ENCODE assay signal across 8 cellular contexts in genomic region chr5:178860615-178861014, GRCh38. TPM values are rescaled to one million over a fixed set of nuclear protein-coding genes. Genes with fewer than 3 reads are reported as not detected.
A peak's percentile ranks its signal among the peaks of the same experiment; 100 is the strongest.
DNase-seq lines count a peak whose midpoint lies in the region; ATAC-seq and TF ChIP-seq lines count a peak whose summit lies in the region.
"Not testable (repeated sequence)": the region's sequence is repeated elsewhere in the genome, so short reads cannot be mapped to it uniquely, and the experiment has no call there.

No MANE protein-coding gene starts in this region.

- TF ChIP-seq CTCF in GM12864 (IDR thresholded peaks at IDR 0.05; ENCODE audit: low read depth, low read length, missing control alignments); colonic mucosa (IDR thresholded peaks at IDR 0.05); heart right ventricle (IDR thresholded peaks at IDR 0.05); mucosa of descending colon (IDR thresholded peaks at IDR 0.05): not testable (repeated sequence)

- not testable (repeated sequence) for H3K27me3 Mint-ChIP-seq in T-helper 17 cell

- not testable (repeated sequence) for H3K27me3 ChIP-seq in colonic mucosa; heart right ventricle; aorta (ENCODE audit: control insufficient read depth in 1 of 2, insufficient read depth in 2 of 2, low read length in 1 of 2)

- H3K27ac Mint-ChIP-seq in T-helper 17 cell = peak overlapping the region; percentile 46

- H3K36me3 Mint-ChIP-seq in T-helper 17 cell (ENCODE audit: low read depth) = not testable (repeated sequence)

- 0 to 2% methylated on average over 4 to 6 of the region's 31 CpGs for WGBS in heart right ventricle, 2 donors
- 2% methylated on average over 15 of the region's 31 CpGs; no CpG with 5 or more reads in 1 of the 2 donors for WGBS in aorta, 2 donors

- H3K4me1 Mint-ChIP-seq in T-helper 17 cell = peaks cover 25% of the 10 kb centered on the region

- H3K36me3 ChIP-seq in colonic mucosa; mucosa of descending colon (ENCODE audit: low read depth); aorta (ENCODE audit: control insufficient read depth in 1 of 2, insufficient read depth in 2 of 2, low read length in 1 of 2): not testable (repeated sequence)
- H3K36me3 ChIP-seq in heart right ventricle = peaks cover 0 to 39% (median 7%) of the 10 kb centered on the region in 9 donors

- ATAC-seq in HG03460 (IDR thresholded peaks at IDR 0.05; ENCODE audit: unreplicated experiment) = peak; percentile 3
- ATAC-seq in T-helper 17 cell = not testable (repeated sequence)
- peak in 3 of 8 donors; percentile 1 to 38 (median 5) for ATAC-seq in heart right ventricle
- ATAC-seq in mucosa of descending colon = peak; percentile 17
- ATAC-seq in aorta (ENCODE audit: low FRiP score) = peak; percentile 42

- H3K4me3 ChIP-seq in GM12864 (ENCODE audit: low read depth, low read length) (peak overlapping the region; percentile 83), colonic mucosa (peak overlapping the region; percentile 88), heart right ventricle (peak overlapping the region; percentile 48 to 96 (median 84)), mucosa of descending colon (peak overlapping the region; percentile 90), skeletal muscle cell (ENCODE audit: low read depth, low read length) (peak overlapping the region; percentile 64), aorta (ENCODE audit: low read length in 2 of 2) (peak overlapping the region in 1 of 2 donors; percentile 86)

- H3K27ac ChIP-seq in colonic mucosa; aorta (ENCODE audit: low read depth in 1 of 2, low read length in 2 of 2): not testable (repeated sequence)
- peak overlapping the region in 7 of 10 donors; percentile 67 to 91 (median 89) for H3K27ac ChIP-seq in heart right ventricle

- not testable (repeated sequence) for H3K4me1 ChIP-seq in colonic mucosa; mucosa of descending colon (ENCODE audit: low read depth); aorta (ENCODE audit: control insufficient read depth in 1 of 2, insufficient read depth in 2 of 2, low read length in 2 of 2)
- peaks cover 0 to 29% (median 18%) of the 10 kb centered on the region in 9 donors for H3K4me1 ChIP-seq in heart right ventricle

- peak overlapping the region; percentile 88 for H3K4me3 Mint-ChIP-seq in T-helper 17 cell

- intact Hi-C loops in colonic mucosa (cut with DNase I) = loop anchor here (5.0 kb wide), 1 partner anchor 133 kb away; no protein-coding TSS in a partner anchor
- intact Hi-C loops in heart right ventricle (cut with DNase I) = loop anchor here in 5 of 10 donors (2.0 to 10.0 kb wide), 4 partner anchors 126 to 200 kb away; partner anchors contain the start of genes ZNF354C (in 2 of the 5), ZNF879 (in 2 of the 5) and ZNF354A (in 1 of the 5)
- intact Hi-C loops in mucosa of descending colon (cut with DNase I, micrococcal nuclease) = not testable (repeated sequence)
- intact Hi-C loops in aorta (cut with DNase I) = loop anchor here in 1 of 2 donors (2.0 kb wide), 1 partner anchor 234 kb away; the partner anchor contains the start of gene CLK4

- not testable (repeated sequence) for DNase-seq in GM12864 (ENCODE audit: low read depth); T-helper 17 cell; colonic mucosa; heart right ventricle; mucosa of descending colon; skeletal muscle cell (ENCODE audit: low read depth); aorta

- peak overlapping the region in 1 of 2 donors; percentile 84 for H3K9ac ChIP-seq in colonic mucosa (ENCODE audit: low read depth in 2 of 2, low read length in 2 of 2)

- H3K9me3 ChIP-seq in T-helper 17 cell (ENCODE audit: control insufficient read depth, low read length, poor library complexity, severe bottlenecking); colonic mucosa; heart right ventricle; mucosa of descending colon; aorta (ENCODE audit: control insufficient read depth, low read length): not testable (repeated sequence)

RNA-seq across cellular contexts. Expression of gene ZNF354B, which starts 0.9 kb away (rescaled TPM):
- total RNA-seq in T-helper 17 cell (1 to 10 TPM; 8.8 to 9.8 TPM), colonic mucosa (1 to 10 TPM; 7.5 to 9.3 TPM), heart right ventricle (10 to 100 TPM in 1 of 10 donors, 1 to 10 TPM in 9; 5.5 to 10.9 (median 7.4) TPM), mucosa of descending colon (10 to 100 TPM in 2 of 3 donors, 1 to 10 TPM in 1; 8.3 to 20.2 (median 13.7) TPM), aorta (10 to 100 TPM; 14.4 to 22.9 TPM)
- polyA plus RNA-seq in heart right ventricle (10 to 100 TPM in 1 of 2 donors, 1 to 10 TPM in 1; 3.4 to 12.1 TPM), aorta (10 to 100 TPM in 1 of 2 donors, 1 to 10 TPM in 1; 2.3 to 16.6 TPM)

RNA-seq across cellular contexts. Expression of gene ZFP2, which starts 35.1 kb away (rescaled TPM):
- total RNA-seq in T-helper 17 cell (under 1 TPM; 0.50 to 0.52 TPM), colonic mucosa (1 to 10 TPM in 1 of 2 donors, under 1 TPM in 1; 0.89 to 1.0 TPM), heart right ventricle (1 to 10 TPM in 7 of 10 donors, under 1 TPM in 3; 0.77 to 1.7 (median 1.1) TPM), mucosa of descending colon (1 to 10 TPM in 2 of 3 donors, under 1 TPM in 1; 0.93 to 3.2 (median 1.1) TPM), aorta (1 to 10 TPM; 1.6 to 3.4 TPM)
- polyA plus RNA-seq in heart right ventricle (1 to 10 TPM in 1 of 2 donors, under 1 TPM in 1; 0.38 to 2.1 TPM), aorta (1 to 10 TPM; 1.6 to 2.6 TPM)
